Comparison of ENCODE assay signal across 9 cellular contexts in genomic region chr1:6197746-6198427, GRCh38. TPM values are rescaled to one million over a fixed set of nuclear protein-coding genes. Genes with fewer than 3 reads are reported as not detected.
DNase-seq lines count a peak whose midpoint lies in the region; TF ChIP-seq lines count a peak whose summit lies in the region.
"Had no signal": no experiment of that assay in that cellular context is flagged by ENCODE, and none has a peak within 500 bp of the region (broad histone marks: within the 10 kb centered on the region; RNA-seq: fewer than 3 reads in every experiment).

No MANE protein-coding gene starts in this region.

- H3K4me3 ChIP-seq in breast epithelium (peak overlapping the region; percentile 96 to 99 (median 99)), muscle layer of colon (ENCODE audit: low read depth in 1 of 2, low read length in 2 of 2) (peak overlapping the region in 1 of 2 donors; percentile 89), adrenal gland (peak overlapping the region in 2 of 4 donors; percentile 78 to 97)

- peaks cover 51% of the 10 kb centered on the region for H3K36me3 ChIP-seq in KOPT-K1 (ENCODE audit: insufficient read depth, low read length)
- H3K36me3 ChIP-seq in breast epithelium = no peaks in the 10 kb centered on the region
- peaks cover 29% of the 10 kb centered on the region for H3K36me3 ChIP-seq in muscle layer of colon (ENCODE audit: insufficient read depth, low read length)
- peaks cover 0 to 43% of the 10 kb centered on the region in 2 donors for H3K36me3 ChIP-seq in adrenal gland (replicated peaks in 1 of 2)

- TF ChIP-seq CTCF in breast epithelium (IDR thresholded peaks at IDR 0.05) (no peak), adrenal gland (IDR thresholded peaks at IDR 0.05) (no peak)

- H3K27me3 ChIP-seq in breast epithelium = no peaks in the 10 kb centered on the region
- H3K27me3 ChIP-seq in muscle layer of colon (ENCODE audit: control insufficient read depth in 1 of 2, insufficient read depth in 2 of 2, low read length in 2 of 2) = no peaks in the 10 kb centered on the region
- H3K27me3 ChIP-seq in adrenal gland = no peaks in the 10 kb centered on the region

- intact Hi-C loops in breast epithelium (cut with DNase I; ENCODE audit: low total_unique reads) = no loop called here
- intact Hi-C loops in adrenal gland (cut with DNase I) = no loop called here

- 53 to 61% (median 56%) methylated on average over 6 of the region's 6 CpGs for WGBS in adrenal gland, 4 donors

- peak overlapping the region; percentile 91 for H3K9ac ChIP-seq in muscle layer of colon (ENCODE audit: low read length)

- TF ChIP-seq POLR2A in breast epithelium (IDR thresholded peaks at IDR 0.05) = no peak
- no peak for TF ChIP-seq POLR2A in adrenal gland (IDR thresholded peaks at IDR 0.05)

- peaks cover 0 to 6% of the 10 kb centered on the region in 2 donors for H3K4me1 ChIP-seq in breast epithelium
- peaks cover 23% of the 10 kb centered on the region for H3K4me1 ChIP-seq in muscle layer of colon (ENCODE audit: insufficient read depth, low read length)
- peaks cover 9 to 21% of the 10 kb centered on the region in 2 donors for H3K4me1 ChIP-seq in adrenal gland (replicated peaks in 1 of 2)

- DNase-seq in AG08396 (ENCODE audit: low spot score) (peak; percentile 4), breast epithelium (ENCODE audit: low spot score in 2 of 2) (no peak), adrenal gland (no peak), NCI-H2227 treated with DMSO at 0.1 percent for 48 hours (lab: John Stamatoyannopoulos, UW) (no peak)
- DNase-seq in stimulated activated naive CD4-positive, alpha-beta T cell (lab: John Stamatoyannopoulos, UW) = no peak
- DNase-seq in activated CD4-positive, CD25-positive, alpha-beta regulatory T cell (lab: John Stamatoyannopoulos, UW) = no peak

- peak overlapping the region; percentile 93 for H3K27ac ChIP-seq in KOPT-K1 (ENCODE audit: low read depth, low read length, poor library complexity, severe bottlenecking)
- H3K27ac ChIP-seq in breast epithelium = no peak overlapping the region
- H3K27ac ChIP-seq in muscle layer of colon (ENCODE audit: low read depth, low read length) = no peak overlapping the region
- H3K27ac ChIP-seq in adrenal gland = no peak overlapping the region

- H3K9me3 ChIP-seq in KOPT-K1 (ENCODE audit: insufficient read depth, low read length, poor library complexity, severe bottlenecking) (no peaks in the 10 kb centered on the region), breast epithelium (no peaks in the 10 kb centered on the region), muscle layer of colon (ENCODE audit: low read length) (no peaks in the 10 kb centered on the region), adrenal gland (replicated peaks in 1 of 3) (no peaks in the 10 kb centered on the region)

RNA-seq across cellular contexts. Expression of gene RPL22, which starts 1.5 kb away (rescaled TPM):
- total RNA-seq in breast epithelium = 100 to 1,000 TPM; 210 to 329 (median 306) TPM
- 100 to 1,000 TPM in 6 of 8 donors, 10 to 100 TPM in 2; 78.5 to 350 (median 225) TPM for total RNA-seq in adrenal gland
- polyA plus RNA-seq in adrenal gland = 100 to 1,000 TPM; 737 to 898 (median 819) TPM

RNA-seq across cellular contexts. Expression of gene RNF207, which starts 8.0 kb away (rescaled TPM):
- total RNA-seq in breast epithelium (10 to 100 TPM in 2 of 3 donors, 1 to 10 TPM in 1; 2.7 to 32.4 (median 29.9) TPM), adrenal gland (10 to 100 TPM in 5 of 8 donors, 1 to 10 TPM in 3; 2.2 to 16.5 (median 11.3) TPM)
- polyA plus RNA-seq in adrenal gland = 10 to 100 TPM in 2 of 3 donors, 1 to 10 TPM in 1; 3.8 to 47.4 (median 17.1) TPM

RNA-seq across cellular contexts. Expression of gene CHD5, which starts 17.8 kb away (rescaled TPM):
- total RNA-seq in breast epithelium = under 1 TPM; under 0.01 to 0.33 (median 0.15) TPM
- 1 to 10 TPM in 3 of 8 donors, under 1 TPM in 3, not detected in 2; 0.07 to 8.9 (median 1.4) TPM for total RNA-seq in adrenal gland
- 10 to 100 TPM in 1 of 3 donors, 1 to 10 TPM in 2; 1.8 to 56.5 (median 4.9) TPM for polyA plus RNA-seq in adrenal gland

RNA-seq across cellular contexts. Expression of gene ICMT, which starts 37.9 kb away (rescaled TPM):
- total RNA-seq in breast epithelium (10 to 100 TPM; 54.0 to 61.6 (median 54.7) TPM), adrenal gland (10 to 100 TPM; 42.0 to 89.2 (median 67.8) TPM)
- polyA plus RNA-seq in adrenal gland = 10 to 100 TPM; 12.6 to 98.0 (median 17.0) TPM

RNA-seq across cellular contexts. Expression of gene HES3, which starts 46.1 kb away (rescaled TPM):
- not detected for total RNA-seq in breast epithelium
- total RNA-seq in adrenal gland = not detected
- not detected for polyA plus RNA-seq in adrenal gland
- total RNA-seq: M059J had no signal
